19 cellular contexts compared by ENCODE assay signal in the genomic region with DNA sequence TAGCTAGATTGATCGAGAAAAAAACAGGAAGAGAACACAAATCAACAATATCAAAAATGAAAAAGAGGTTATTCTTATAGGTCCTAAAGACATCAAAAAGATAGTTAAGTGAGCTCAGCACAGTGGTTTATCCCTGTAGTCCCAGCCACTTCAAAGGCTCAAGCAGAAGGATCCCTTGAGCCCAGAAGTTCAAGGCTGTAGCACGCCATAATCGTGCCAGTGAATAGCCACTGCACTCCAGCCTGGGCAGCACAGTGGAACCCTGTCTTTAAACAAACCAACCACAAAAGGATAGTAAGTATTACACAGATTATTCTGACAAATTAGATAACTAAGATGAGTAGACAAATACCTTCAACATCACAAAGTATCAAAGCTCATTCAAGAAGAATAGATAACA.
"Had no signal": no experiment of that assay in that cellular context is flagged by ENCODE, and none has a peak within 500 bp of the region (broad histone marks: within the 10 kb centered on the region; RNA-seq: fewer than 3 reads in every experiment).

No MANE protein-coding gene starts in this region.

- ATAC-seq: foreskin keratinocyte; left colon; mucosa of descending colon; naive thymus-derived CD8-positive, alpha-beta T cell; psoas muscle; stimulated activated naive CD8-positive, alpha-beta T cell treated with anti-CD3 and anti-CD28 coated beads, Interleukin-15, Interleukin-2, amounts not matched to agents 100 U/mL and 50 U/mL, for 24 hours had no signal

- H3K4me3 ChIP-seq: coronary artery, mucosa of descending colon, psoas muscle, suprapubic skin, tibial artery, upper lobe of left lung had no signal

- H3K27me3 Mint-ChIP-seq: naive thymus-derived CD8-positive, alpha-beta T cell had no signal

- H3K4me1 ChIP-seq: foreskin keratinocyte, suprapubic skin, upper lobe of left lung had no signal

- H3K4me3 Mint-ChIP-seq: endodermal cell; naive thymus-derived CD8-positive, alpha-beta T cell had no signal

- FAIRE-seq: endothelial cell of umbilical vein had no signal

- H3K4me1 Mint-ChIP-seq: endodermal cell had no signal

- H3K36me3 ChIP-seq: neutrophil had no signal

- H3K27me3 ChIP-seq: foreskin keratinocyte, neutrophil, suprapubic skin, tibial artery, upper lobe of left lung had no signal

- DNase-seq: effector CD4-positive, alpha-beta T cell; endodermal cell; erythroblast; foreskin keratinocyte; kidney; left colon; mucosa of descending colon; naive thymus-derived CD8-positive, alpha-beta T cell; psoas muscle; retina; small intestine; stimulated activated CD4-positive, alpha-beta T cell treated with anti-CD3 and anti-CD28 coated beads, Interleukin-12 subunit alpha, Interleukin-12 subunit beta, amount 100 ng/mL, for 4 hours; stimulated activated naive CD8-positive, alpha-beta T cell treated with anti-CD3 and anti-CD28 coated beads, Interleukin-15, Interleukin-2, amounts not matched to agents 100 U/mL and 50 U/mL, for 24 hours; tibial artery; upper lobe of left lung had no signal

- H3K9me3 ChIP-seq: mucosa of descending colon, neutrophil, psoas muscle, suprapubic skin, tibial artery, upper lobe of left lung had no signal

- H3K27ac ChIP-seq: coronary artery, foreskin keratinocyte, neutrophil, psoas muscle, suprapubic skin, tibial artery, upper lobe of left lung had no signal

- H3K27ac Mint-ChIP-seq: endodermal cell had no signal
